ENCODE assay signal across 8 cellular contexts in the genomic region with DNA sequence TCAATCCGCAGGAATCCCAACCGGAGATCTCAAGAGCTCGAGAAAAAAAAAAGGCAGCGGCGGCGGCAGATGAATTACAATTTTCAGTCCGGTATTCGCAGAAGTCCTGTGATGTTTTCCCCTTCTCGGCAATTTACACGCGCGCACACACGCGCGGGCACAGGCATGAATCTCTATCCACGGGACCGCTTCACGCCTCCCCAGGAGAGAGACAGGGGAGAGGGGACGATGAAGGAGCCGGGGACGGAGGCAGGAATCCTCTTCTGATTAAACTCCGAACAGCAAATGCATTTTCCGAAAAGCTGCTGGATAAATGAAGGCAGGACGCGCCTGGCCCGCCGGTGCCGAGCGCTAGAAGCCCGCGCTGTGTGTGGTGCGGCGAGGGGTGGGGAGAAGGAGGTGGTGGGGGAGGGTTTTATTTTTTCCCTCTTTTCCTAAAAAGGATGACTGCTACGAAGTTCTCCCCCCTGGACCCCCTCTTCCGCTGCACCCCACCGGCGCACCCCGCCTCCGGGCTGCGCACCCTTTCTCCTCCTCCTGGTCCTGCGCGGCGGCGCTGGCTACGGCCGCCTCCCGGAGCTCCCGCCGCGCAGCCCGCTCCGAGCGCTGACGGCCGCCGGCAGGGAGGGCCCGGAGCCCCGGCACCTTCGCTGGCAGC. TPM values are rescaled to one million over a fixed set of nuclear protein-coding genes. Genes with fewer than 3 reads are reported as not detected.
DNase-seq lines count a peak whose midpoint lies in the region; ATAC-seq and TF ChIP-seq lines count a peak whose summit lies in the region.

A gene (minus strand): TSS at position 387 of the 658 bp plus-strand sequence.

- H3K36me3 ChIP-seq in CD4-positive, CD25-positive, alpha-beta regulatory T cell (ENCODE audit: control insufficient read depth, insufficient read depth, low read length): no peaks in the 10 kb centered on the region
- no peaks in the 10 kb centered on the region for H3K36me3 ChIP-seq in SK-N-SH (replicated peaks in 1 of 2; ENCODE audit: control insufficient read depth in 1 of 2, insufficient read depth in 2 of 2, low read length in 1 of 2)

- CTCF ChIA-PET in SK-N-SH (lab: Yijun Ruan, JAX): interaction anchor here (0.7 to 5.1 kb wide), 16 partner anchors 12 to 304 kb away, joined by 3 to 62 read pairs (median 4); no protein-coding TSS in a partner anchor

- intact Hi-C loops in left colon (cut with DNase I, micrococcal nuclease): loop anchor here (5.0 kb wide), 2 partner anchors 187 to 302 kb away; no protein-coding TSS in a partner anchor

- TF ChIP-seq CTCF in SK-N-SH (IDR thresholded peaks at IDR 0.05): no peak
- no peak for TF ChIP-seq CTCF in chondrocyte (IDR thresholded peaks at IDR 0.05)

- H3K4me1 ChIP-seq in CD4-positive, CD25-positive, alpha-beta regulatory T cell (ENCODE audit: control insufficient read depth, insufficient read depth, low read length, poor library complexity, severe bottlenecking): peaks cover 54% of the 10 kb centered on the region
- peaks cover 9 to 21% of the 10 kb centered on the region in 2 experiments; a peak in 3 of 4 replicates for H3K4me1 ChIP-seq in SK-N-SH (ENCODE audit: control insufficient read depth in 1 of 2, insufficient read depth in 2 of 2, low read depth in 1 of 2, low read length in 1 of 2)

- peak within 1 kb of the TSS; percentile 97 for H2AFZ ChIP-seq in SK-N-SH (ENCODE audit: low read depth)

- POLR2A ChIA-PET in SK-N-SH (lab: Yijun Ruan, JAX): interaction anchor here (1.3 kb wide), 1 partner anchor 294 kb away, joined by 4 read pairs; no protein-coding TSS in a partner anchor

- TF ChIP-seq RAD21 in SK-N-SH (IDR thresholded peaks at IDR 0.05; ENCODE audit: low read length): no peak

- peak within 1 kb of the TSS; percentile 69 for H3K9ac ChIP-seq in SK-N-SH

- peak within 1 kb of the TSS; percentile 97 for H3K4me2 ChIP-seq in SK-N-SH

- no peaks in the 10 kb centered on the region for H3K9me3 ChIP-seq in CD4-positive, CD25-positive, alpha-beta regulatory T cell (ENCODE audit: control insufficient read depth in 2 of 2, low read length in 2 of 2)
- H3K9me3 ChIP-seq in SK-N-SH: no peaks in the 10 kb centered on the region

- H3K36me3 Mint-ChIP-seq in CD4-positive, CD25-positive, alpha-beta regulatory T cell: peaks cover 4% of the 10 kb centered on the region
- H3K36me3 Mint-ChIP-seq in chondrocyte (ENCODE audit: low read depth): no peaks in the 10 kb centered on the region

- TF ChIP-seq EP300 in SK-N-SH (IDR thresholded peaks at IDR 0.05; ENCODE audit: borderline replicate concordance in 1 of 2, low read depth in 1 of 2, low read length in 1 of 2): no peak

- H3K27ac ChIP-seq in CD4-positive, CD25-positive, alpha-beta regulatory T cell (ENCODE audit: insufficient read depth, low read length, poor library complexity, severe bottlenecking): peak within 1 kb of the TSS; percentile 82
- H3K27ac ChIP-seq in SK-N-SH (ENCODE audit: low read depth in 2 of 2, low read length in 1 of 2): peak within 1 kb of the TSS; percentile 41 to 90; a peak in 3 of 4 replicates

- peak within 1 kb of the TSS; percentile 97 for H3K4me3 ChIP-seq in CD4-positive, CD25-positive, alpha-beta regulatory T cell (ENCODE audit: low read depth, low read length)
- H3K4me3 ChIP-seq in SK-N-SH (ENCODE audit: low read depth in 2 of 2, low read length in 1 of 2): peak within 1 kb of the TSS; percentile 84 to 97

- no peaks in the 10 kb centered on the region for H4K20me1 ChIP-seq in SK-N-SH (ENCODE audit: insufficient read depth)

- H3K27me3 Mint-ChIP-seq in CD4-positive, CD25-positive, alpha-beta regulatory T cell: peaks cover 5% of the 10 kb centered on the region
- no peaks in the 10 kb centered on the region for H3K27me3 Mint-ChIP-seq in chondrocyte (ENCODE audit: low read depth)

- no peaks in the 10 kb centered on the region for H3K27me3 ChIP-seq in CD4-positive, CD25-positive, alpha-beta regulatory T cell (ENCODE audit: control insufficient read depth, insufficient read depth, low read length)
- no peaks in the 10 kb centered on the region; the same call in 1 of the 2 replicates for H3K27me3 ChIP-seq in SK-N-SH (ENCODE audit: insufficient read depth)

- ATAC-seq in CD4-positive, CD25-positive, alpha-beta regulatory T cell (ENCODE audit: low read depth in 2 of 2): peak in 1 of 2 donors; percentile 22
- ATAC-seq in GM19372 (IDR thresholded peaks at IDR 0.05; ENCODE audit: low read depth, unreplicated experiment) (peak; percentile 12), left colon (peak; percentile 17), HG03378 (IDR thresholded peaks at IDR 0.05; ENCODE audit: unreplicated experiment) (no peak)

- no peaks in the 10 kb centered on the region for H3K79me2 ChIP-seq in SK-N-SH (ENCODE audit: insufficient read depth)

- peak within 1 kb of the TSS; percentile 94 to 100 (median 98) for H3K4me3 Mint-ChIP-seq in CD4-positive, CD25-positive, alpha-beta regulatory T cell
- peak within 1 kb of the TSS; percentile 90 for H3K4me3 Mint-ChIP-seq in chondrocyte (ENCODE audit: unreplicated experiment)

- peaks cover 11 to 50% (median 32%) of the 10 kb centered on the region in 4 donors for H3K4me1 Mint-ChIP-seq in CD4-positive, CD25-positive, alpha-beta regulatory T cell
- H3K4me1 Mint-ChIP-seq in chondrocyte (ENCODE audit: low read depth): peaks cover 45% of the 10 kb centered on the region

- DNase-seq in CD4-positive, CD25-positive, alpha-beta regulatory T cell: peak in 2 of 3 donors; percentile 48 to 76
- DNase-seq in HK-2 (ENCODE audit: unreplicated experiment) (peak; percentile 38), SK-N-SH (no peak), chondrocyte (ENCODE audit: low spot score) (no peak), left colon (peak in 1 of 2 donors; percentile 55)
- DNase-seq in stimulated activated CD8-positive, alpha-beta memory T cell treated with anti-CD3 and anti-CD28 coated beads, Interleukin-12 subunit alpha, Interleukin-12 subunit beta, amount 100 ng/mL, for 4 hours (ENCODE audit: low read depth): peak; percentile 11

- H3K9me2 ChIP-seq in SK-N-SH: no peaks in the 10 kb centered on the region

- 1% methylated on average over 35 of the region's 59 CpGs for WGBS in SK-N-SH (ENCODE audit: low lambda C conversion rate)

- H3F3A ChIP-seq in SK-N-SH (replicated peaks; ENCODE audit: insufficient read depth): peaks cover 13% of the 10 kb centered on the region

- H3K27ac Mint-ChIP-seq in CD4-positive, CD25-positive, alpha-beta regulatory T cell: peak within 1 kb of the TSS; percentile 95 to 99 (median 97)
- peak within 1 kb of the TSS; percentile 84 for H3K27ac Mint-ChIP-seq in chondrocyte (ENCODE audit: unreplicated experiment)

- H3K9me3 Mint-ChIP-seq in CD4-positive, CD25-positive, alpha-beta regulatory T cell: peaks cover 0 to 2% (median 0%) of the 10 kb centered on the region in 7 donors
- no peaks in the 10 kb centered on the region for H3K9me3 Mint-ChIP-seq in chondrocyte (ENCODE audit: low read depth)

TF ChIP-seq in SK-N-SH, 30 proteins besides CTCF, POLR2A, EP300 and RAD21:
- TF ChIP-seq JUND (IDR thresholded peaks at IDR 0.05) (no peak), POLR2AphosphoS5 (IDR thresholded peaks at IDR 0.05; ENCODE audit: low read depth, low read length) (0 out of 2 replicates have a peak, but pooled peaks have one; percentile 5), NRF1 (IDR thresholded peaks at IDR 0.05; ENCODE audit: low read depth, low read length) (peak; percentile 25; the same call in 1 of the 2 replicates)
- TF ChIP-seq, protein P1, sequence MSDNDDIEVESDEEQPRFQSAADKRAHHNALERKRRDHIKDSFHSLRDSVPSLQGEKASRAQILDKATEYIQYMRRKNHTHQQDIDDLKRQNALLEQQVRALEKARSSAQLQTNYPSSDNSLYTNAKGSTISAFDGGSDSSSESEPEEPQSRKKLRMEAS (IDR thresholded peaks at IDR 0.05; ENCODE audit: low read depth): 0 out of 2 replicates have a peak, but pooled peaks have one; percentile 17

RNA-seq across cellular contexts. Expression of the gene that starts here (rescaled TPM):
- total RNA-seq in CD4-positive, CD25-positive, alpha-beta regulatory T cell: 125 TPM
- polyA plus RNA-seq in CD4-positive, CD25-positive, alpha-beta regulatory T cell: 10 to 100 TPM; 19.1 to 39.0 (median 29.5) TPM
- polyA plus RNA-seq in SK-N-SH (2012; rRNA removed): 1.2 and 1.5 TPM in 2 replicates
- 1.6 and 1.8 TPM in 2 replicates for polyA plus RNA-seq in SK-N-SH (2012; cell fraction: cytosol; rRNA removed)
- 1.3 and 1.5 TPM in 2 replicates for polyA plus RNA-seq in SK-N-SH (2012; cell fraction: nucleus; rRNA removed)
- total RNA-seq in chondrocyte (4.2 to 8.6 TPM (median 8.4 TPM) in 3 replicates), left colon (10 to 100 TPM; 16.6 to 19.3 TPM)

Comparison
In these comparisons a context has a peak if more than half of its experiments do, and no peak if none do; other contexts are left out.
1. RNA of the gene that starts here (polyA plus RNA-seq): 19.1 to 39.0 TPM in CD4-positive, CD25-positive, alpha-beta regulatory T cell; 1.2 to 1.8 TPM in SK-N-SH; every median in the first group is over 4 times any median in the second.
2. DNase-seq: peak in CD4-positive, CD25-positive, alpha-beta regulatory T cell (2 of 3), HK-2 (single experiment) and stimulated activated CD8-positive, alpha-beta memory T cell treated with anti-CD3 and anti-CD28 coated beads, Interleukin-12 subunit alpha, Interleukin-12 subunit beta, amount 100 ng/mL, for 4 hours (single experiment); none in SK-N-SH (single experiment) and chondrocyte (single experiment).